Comparison of ENCODE assay signal across 11 cellular contexts in genomic region chr19:10762656-10763055, GRCh38. TPM values are rescaled to one million over a fixed set of nuclear protein-coding genes. Genes with fewer than 3 reads are reported as not detected.
A peak's percentile ranks its signal among the peaks of the same experiment; 100 is the strongest.
DNase-seq lines count a peak whose midpoint lies in the region; ATAC-seq, FAIRE-seq and TF ChIP-seq lines count a peak whose summit lies in the region.
"Had no signal": no experiment of that assay in that cellular context is flagged by ENCODE, and none has a peak within 500 bp of the region (broad histone marks: within the 10 kb centered on the region; RNA-seq: fewer than 3 reads in every experiment).

No MANE protein-coding gene starts in this region.

- H3K36me3 ChIP-seq in esophagus (ENCODE audit: control insufficient read depth in 2 of 2, insufficient read depth in 2 of 2, low read length in 1 of 2) (peaks cover 0 to 22% of the 10 kb centered on the region in 2 donors), small intestine (ENCODE audit: control insufficient read depth in 2 of 2, insufficient read depth in 2 of 2, low read length in 2 of 2) (no peaks in the 10 kb centered on the region)

- H3K27ac Mint-ChIP-seq in T-helper 17 cell, result peak overlapping the region; percentile 97

- H3K27me3 ChIP-seq in esophagus (ENCODE audit: control insufficient read depth in 1 of 2, insufficient read depth in 2 of 2, low read length in 2 of 2) (no peaks in the 10 kb centered on the region), small intestine (ENCODE audit: control insufficient read depth in 2 of 2, insufficient read depth in 2 of 2, low read length in 2 of 2) (no peaks in the 10 kb centered on the region)
- H3K27me3 ChIP-seq: testis had no signal

- WGBS in esophagus, 2 donors, result 40 to 55% methylated on average over 1 of the region's 1 CpG
- WGBS in small intestine, 3 donors, result 69 to 79% (median 75%) methylated on average over 1 of the region's 1 CpG

- H3K4me1 Mint-ChIP-seq in T-helper 17 cell, result peaks cover 56% of the 10 kb centered on the region

- ATAC-seq in T-helper 17 cell (no peak), GM18505 (IDR thresholded peaks at IDR 0.05; ENCODE audit: unreplicated experiment) (no peak)

- H3K36me3 Mint-ChIP-seq in T-helper 17 cell (ENCODE audit: low read depth), result peaks cover 8% of the 10 kb centered on the region

- H3K4me1 ChIP-seq in esophagus (ENCODE audit: control insufficient read depth in 2 of 2, insufficient read depth in 2 of 2, low read length in 1 of 2) (peaks cover 23 to 36% of the 10 kb centered on the region in 2 donors), small intestine (ENCODE audit: control insufficient read depth in 2 of 2, insufficient read depth in 1 of 2, low read depth in 1 of 2, low read length in 1 of 2) (peaks cover 18 to 26% of the 10 kb centered on the region in 2 donors)

- FAIRE-seq in GM12892 (lab: Jason Lieb, UNC), result peak; percentile 9
- no peak for FAIRE-seq in small intestine (lab: Jason Lieb, UNC)
- FAIRE-seq: bronchial epithelial cell had no signal

- H3K27ac ChIP-seq in esophagus (ENCODE audit: low read depth in 2 of 2, low read length in 1 of 2) (peak overlapping the region; percentile 70 to 92), small intestine (ENCODE audit: low read depth in 1 of 2, low read length in 1 of 2) (peak overlapping the region in 1 of 2 donors; percentile 74)

- H3K27me3 Mint-ChIP-seq in T-helper 17 cell, result no peaks in the 10 kb centered on the region

- TF ChIP-seq POLR2A in GM12892 (IDR thresholded peaks at IDR 0.05; ENCODE audit: low read depth, low read length) (no peak), GM18505 (IDR thresholded peaks at IDR 0.05; ENCODE audit: borderline replicate concordance, extremely low read depth, insufficient read depth, insufficient read length) (no peak)

- H3K4me3 ChIP-seq in esophagus (ENCODE audit: low read depth in 1 of 2, low read length in 2 of 2) (no peak overlapping the region), small intestine (ENCODE audit: low read depth in 1 of 2, low read length in 2 of 2) (no peak overlapping the region)
- H3K4me3 ChIP-seq: testis had no signal

- H3K9me3 ChIP-seq in T-helper 17 cell (ENCODE audit: control insufficient read depth, low read length, poor library complexity, severe bottlenecking), result no peaks in the 10 kb centered on the region
- H3K9me3 ChIP-seq in esophagus (ENCODE audit: control insufficient read depth in 2 of 2, insufficient read depth in 1 of 2, low read depth in 1 of 2, low read length in 1 of 2), result no peaks in the 10 kb centered on the region
- H3K9me3 ChIP-seq in small intestine (ENCODE audit: control insufficient read depth, low read depth), result no peaks in the 10 kb centered on the region
- H3K9me3 ChIP-seq: testis had no signal

- peak overlapping the region; percentile 84 for H3K4me3 Mint-ChIP-seq in T-helper 17 cell

- DNase-seq in GM12892 (ENCODE audit: insufficient read length), result no peak
- DNase-seq in T-helper 17 cell, result peak in 1 of 3 donors; percentile 19
- DNase-seq in small intestine, result peak; percentile 40
- no peak for DNase-seq in mesenteric fat pad (ENCODE audit: low spot score)
- no peak for DNase-seq in NCI-H748 treated with DMSO at 0.1 percent for 48 hours (lab: John Stamatoyannopoulos, UW)
- no peak for DNase-seq in epidermal melanocyte (ENCODE audit: insufficient read length, low spot score)
- DNase-seq: GDM1 had no signal

RNA-seq across cellular contexts. Expression of gene DNM2, which starts 44.8 kb away (rescaled TPM):
- polyA plus RNA-seq in GM12892 (2012; ENCODE audit: missing spikeins), result 67.1 TPM
- 100 to 1,000 TPM; 267 to 273 TPM for total RNA-seq in T-helper 17 cell
- 10 to 100 TPM; 68.4 to 87.9 TPM for polyA plus RNA-seq in esophagus
- 100 to 1,000 TPM; 146 to 248 (median 186) TPM for polyA plus RNA-seq in small intestine
- total RNA-seq in mesenteric fat pad, result 134 TPM
